Comparison of ENCODE assay signal across 8 cellular contexts in the genomic region with DNA sequence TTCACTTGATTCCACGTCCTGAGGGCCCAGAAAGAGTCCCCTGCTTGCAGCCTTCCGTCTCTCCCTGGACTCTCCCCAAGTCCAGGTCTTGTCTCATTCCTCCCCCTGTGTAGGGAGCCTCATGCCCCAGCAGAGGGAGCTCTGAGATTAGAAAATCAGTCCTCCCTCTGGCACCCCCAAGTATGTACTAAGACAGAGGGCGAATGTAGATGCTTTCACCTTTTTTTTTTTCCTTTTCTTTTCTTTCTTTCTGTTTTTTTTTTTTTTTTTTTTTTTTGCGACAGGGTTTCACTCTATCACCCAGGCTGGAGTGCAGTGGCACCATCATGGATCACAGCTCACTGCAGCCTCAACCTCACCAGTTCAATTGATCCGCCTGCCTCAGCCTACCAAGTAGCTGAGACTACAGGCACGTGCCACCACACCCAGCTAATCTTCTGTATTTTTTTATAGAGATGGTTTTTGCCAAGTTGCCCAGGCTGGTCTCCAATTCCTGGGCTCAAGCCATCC.
DNase-seq lines count a peak whose midpoint lies in the region; ATAC-seq, FAIRE-seq and TF ChIP-seq lines count a peak whose summit lies in the region.

No MANE protein-coding gene starts in this region.

- H3K4me3 ChIP-seq in effector memory CD4-positive, alpha-beta T cell (ENCODE audit: insufficient read depth, low read depth, low read length, poor library complexity, severe bottlenecking), result no peak overlapping the region

- TF ChIP-seq CTCF in AG09319 (IDR thresholded peaks at IDR 0.05; ENCODE audit: low read depth, low read length), result peak; percentile 87

- ATAC-seq in HG03378 (IDR thresholded peaks at IDR 0.05; ENCODE audit: unreplicated experiment), result peak; percentile 48

- DNase-seq in AG09319 (ENCODE audit: extremely low read depth, low read depth) (peak; percentile 76), GM18507 (ENCODE audit: extremely low spot score, insufficient read length, low read depth) (peak; percentile 62), NCI-H774 (lab: John Stamatoyannopoulos, UW) (peak; percentile 21), midbrain (lab: John Stamatoyannopoulos, UW) (peak; percentile 82)
- peak; percentile 70 for DNase-seq in activated CD4-positive, alpha-beta T cell treated with anti-CD3 and anti-CD28 coated beads, Interleukin-2, amount 50 U/mL, for 1 hour
- peak; percentile 52 to 60 (median 55) for DNase-seq in effector memory CD4-positive, alpha-beta T cell
- peak; percentile 56 to 79 (median 68) for DNase-seq in stimulated activated naive CD4-positive, alpha-beta T cell (lab: John Stamatoyannopoulos, UW)

- FAIRE-seq in GM18507 (lab: Jason Lieb, UNC), result peak; percentile 84

- peaks cover 11% of the 10 kb centered on the region for H3K4me1 ChIP-seq in effector memory CD4-positive, alpha-beta T cell (ENCODE audit: control insufficient read depth, insufficient read depth, low read length, poor library complexity, severe bottlenecking)

- no peak overlapping the region for H3K27ac ChIP-seq in effector memory CD4-positive, alpha-beta T cell (ENCODE audit: insufficient read depth, low read length, poor library complexity, severe bottlenecking)

- no peaks in the 10 kb centered on the region for H3K9me3 ChIP-seq in effector memory CD4-positive, alpha-beta T cell (ENCODE audit: control insufficient read depth, low read length)

- peaks cover 33% of the 10 kb centered on the region for H3K36me3 ChIP-seq in effector memory CD4-positive, alpha-beta T cell (ENCODE audit: control insufficient read depth, insufficient read depth, low read length)

- no peaks in the 10 kb centered on the region for H3K27me3 ChIP-seq in effector memory CD4-positive, alpha-beta T cell (replicated peaks; ENCODE audit: control insufficient read depth, insufficient read depth, low read length, poor library complexity, severe bottlenecking)

Comparison
In these comparisons a context has a peak if more than half of its experiments do, and no peak if none do; other contexts are left out.
1. DNase-seq: peak in every context shown above with its lines; median percentile 82 in midbrain; 76 in AG09319; 70 in activated CD4-positive, alpha-beta T cell treated with anti-CD3 and anti-CD28 coated beads, Interleukin-2, amount 50 U/mL, for 1 hour; 68 in stimulated activated naive CD4-positive, alpha-beta T cell; 62 in GM18507; 55 in effector memory CD4-positive, alpha-beta T cell; 21 in NCI-H774.